ENCODE assay signal across 1 cellular context in genomic region chr11:61377461-61378160, GRCh38.
TF ChIP-seq lines count a peak whose summit lies in the region.

No MANE protein-coding gene starts in this region.

TF ChIP-seq in endothelial cell of umbilical vein, 7 proteins besides CTCF, POLR2A, EP300 and RAD21:
- no peak for TF ChIP-seq GATA2 (IDR thresholded peaks at IDR 0.05; ENCODE audit: insufficient read depth, insufficient read length, low read depth, low read length)
- TF ChIP-seq JUN (IDR thresholded peaks at IDR 0.05; ENCODE audit: borderline replicate concordance, insufficient read depth, insufficient read length, low read depth) = no peak
- no peak for TF ChIP-seq MYC (IDR thresholded peaks at IDR 0.05; ENCODE audit: low read depth, low read length)
- TF ChIP-seq FOS (IDR thresholded peaks at IDR 0.05; ENCODE audit: borderline replicate concordance, insufficient read depth, low read length) = no peak
- TF ChIP-seq MAX (IDR thresholded peaks at IDR 0.05; ENCODE audit: insufficient read depth, insufficient read length) = no peak
- no peak for TF ChIP-seq POLR2AphosphoS5 (IDR thresholded peaks at IDR 0.05; ENCODE audit: insufficient read depth, low read depth, low read length)
- no peak for TF ChIP-seq EZH2 (IDR thresholded peaks at IDR 0.05; ENCODE audit: borderline replicate concordance, low read depth, low read length, severe bottlenecking)
